2 cellular contexts compared by ENCODE assay signal in genomic region chr20:50659975-50660670, GRCh38.
A peak's percentile ranks its signal among the peaks of the same experiment; 100 is the strongest.
TF ChIP-seq lines count a peak whose summit lies in the region.

No MANE protein-coding gene starts in this region.

TF ChIP-seq in HEK293, 187 proteins besides CTCF, POLR2A, EP300 and RAD21:
- peak; percentile 54; the same call in 1 of the 2 replicates for TF ChIP-seq PRDM10 (tag by site-specific recombination; IDR thresholded peaks at IDR 0.05)
- TF ChIP-seq ZBTB48 (tag by site-specific recombination; IDR thresholded peaks at IDR 0.05): no peak
- TF ChIP-seq KLF17 (tag by site-specific recombination; IDR thresholded peaks at IDR 0.05): no peak
- TF ChIP-seq GLIS2 (tag by site-specific recombination; IDR thresholded peaks at IDR 0.05): no peak
- peak; percentile 48; the same call in 1 of the 2 replicates for TF ChIP-seq PRDM1 (tag by site-specific recombination; IDR thresholded peaks at IDR 0.05)

TF ChIP-seq in HepG2, 621 proteins besides CTCF, POLR2A, EP300 and RAD21 (continued from another document and continues in another):
- TF ChIP-seq NR0B2 (CRISPR knock-in tag; IDR thresholded peaks at IDR 0.05) (no peak), ZMYM3 (CRISPR knock-in tag; IDR thresholded peaks at IDR 0.05) (peak; percentile 67), ZNF781 (CRISPR knock-in tag; IDR thresholded peaks at IDR 0.05; ENCODE audit: borderline replicate concordance, not compliant biosample characterization) (no peak), ZNF546 (CRISPR knock-in tag; conservative IDR thresholded peaks at IDR 0.05) (no peak), CEBPG (CRISPR knock-in tag; IDR thresholded peaks at IDR 0.05) (peak; percentile 63; the same call in 1 of the 2 replicates), SP5 (CRISPR knock-in tag; IDR thresholded peaks at IDR 0.05; ENCODE audit: borderline replicate concordance, low read depth) (0 out of 2 replicates have a peak, but pooled peaks have one; percentile 33), ZEB1 (IDR thresholded peaks at IDR 0.05; ENCODE audit: insufficient replicate concordance, low read depth) (no peak), TFAP4 (IDR thresholded peaks at IDR 0.05; ENCODE audit: borderline replicate concordance, low read depth) (no peak), KMT2A (CRISPR knock-in tag; IDR thresholded peaks at IDR 0.05) (no peak), ZBTB34 (CRISPR knock-in tag; IDR thresholded peaks at IDR 0.05) (no peak), MXD4 (CRISPR knock-in tag; IDR thresholded peaks at IDR 0.05) (no peak), ZFP1 (CRISPR knock-in tag; IDR thresholded peaks at IDR 0.05) (no peak), ZHX1 (CRISPR knock-in tag; IDR thresholded peaks at IDR 0.05; ENCODE audit: low read depth) (no peak), ZNF335 (CRISPR knock-in tag; IDR thresholded peaks at IDR 0.05) (no peak), STAG1 (CRISPR knock-in tag; IDR thresholded peaks at IDR 0.05) (no peak), DNMT1 (CRISPR knock-in tag; IDR thresholded peaks at IDR 0.05) (no peak), PAWR (CRISPR knock-in tag; IDR thresholded peaks at IDR 0.05; ENCODE audit: borderline replicate concordance) (no peak), FOXO4 (CRISPR knock-in tag; conservative IDR thresholded peaks at IDR 0.05) (0 out of 2 replicates have a peak, but pooled peaks have one; percentile 45), CEBPB (IDR thresholded peaks at IDR 0.05; ENCODE audit: borderline replicate concordance, low read depth, low read length) (peak; percentile 71; the same call in 1 of the 2 replicates), ZNF17 (CRISPR knock-in tag; IDR thresholded peaks at IDR 0.05) (no peak), ATF1 (CRISPR knock-in tag; IDR thresholded peaks at IDR 0.05) (no peak), GPN1 (CRISPR knock-in tag; IDR thresholded peaks at IDR 0.05; ENCODE audit: borderline replicate concordance) (no peak), ZNF274 (CRISPR knock-in tag; IDR thresholded peaks at IDR 0.05) (no peak), HMG20A (CRISPR knock-in tag; IDR thresholded peaks at IDR 0.05; ENCODE audit: borderline replicate concordance) (peak; percentile 34; the same call in 1 of the 2 replicates), GZF1 (CRISPR knock-in tag; IDR thresholded peaks at IDR 0.05) (no peak), SMC3 (IDR thresholded peaks at IDR 0.05; ENCODE audit: low read length) (no peak), MLX (CRISPR knock-in tag; IDR thresholded peaks at IDR 0.05) (no peak), ERF (CRISPR knock-in tag; IDR thresholded peaks at IDR 0.05) (no peak), FOXA3 (CRISPR knock-in tag; IDR thresholded peaks at IDR 0.05) (0 out of 2 replicates have a peak, but pooled peaks have one; percentile 10), ATF7 (IDR thresholded peaks at IDR 0.05) (no peak), ATF7 (CRISPR knock-in tag; IDR thresholded peaks at IDR 0.05) (no peak), SNAPC5 (CRISPR knock-in tag; IDR thresholded peaks at IDR 0.05; ENCODE audit: borderline replicate concordance) (0 out of 2 replicates have a peak, but pooled peaks have one; percentile 59), ZNF329 (CRISPR knock-in tag; IDR thresholded peaks at IDR 0.05; ENCODE audit: low read depth) (peak; percentile 100), CSRNP2 (CRISPR knock-in tag; conservative IDR thresholded peaks at IDR 0.05; ENCODE audit: low read depth) (no peak), HNRNPLL (IDR thresholded peaks at IDR 0.05; ENCODE audit: low read depth, low read length, poor library complexity, severe bottlenecking) (no peak), ZNF564 (CRISPR knock-in tag; IDR thresholded peaks at IDR 0.05) (no peak), RFX1 (IDR thresholded peaks at IDR 0.05) (no peak), JARID2 (CRISPR knock-in tag; IDR thresholded peaks at IDR 0.05; ENCODE audit: insufficient replicate concordance) (no peak), RARA (CRISPR knock-in tag; IDR thresholded peaks at IDR 0.05) (peak; percentile 42), ARID5B (CRISPR knock-in tag; IDR thresholded peaks at IDR 0.05) (0 out of 2 replicates have a peak, but pooled peaks have one; percentile 15), MLXIP (CRISPR knock-in tag; IDR thresholded peaks at IDR 0.05; ENCODE audit: borderline replicate concordance) (no peak), SETDB1 (CRISPR knock-in tag; IDR thresholded peaks at IDR 0.05; ENCODE audit: borderline replicate concordance) (0 out of 2 replicates have a peak, but pooled peaks have one; percentile 45), HNF4A (CRISPR knock-in tag; IDR thresholded peaks at IDR 0.05) (0 out of 2 replicates have a peak, but pooled peaks have one; percentile 7), JUND (CRISPR knock-in tag; IDR thresholded peaks at IDR 0.05) (0 out of 2 replicates have a peak, but pooled peaks have one; percentile 34), KLF16 (CRISPR knock-in tag; IDR thresholded peaks at IDR 0.05) (no peak), DDIT3 (CRISPR knock-in tag; IDR thresholded peaks at IDR 0.05) (no peak)
